In genomic region chr4:163196904-163197505, GRCh38 we compare ENCODE assay signal across 29 cellular contexts.
"Had no signal": no experiment of that assay in that cellular context is flagged by ENCODE, and none has a peak within 500 bp of the region (broad histone marks: within the 10 kb centered on the region; RNA-seq: fewer than 3 reads in every experiment).

No MANE protein-coding gene starts in this region.

- H3K27ac ChIP-seq: neutrophil, parathyroid adenoma, psoas muscle, right lobe of liver, skin epidermis, spleen, upper lobe of left lung, vagina had no signal

- H3K27me3 ChIP-seq: neutrophil, right lobe of liver, spleen, tibial nerve, upper lobe of left lung, vagina had no signal

- H3K4me3 ChIP-seq: psoas muscle, right lobe of liver, skin epidermis, smooth muscle cell, spleen, tibial nerve, upper lobe of left lung, vagina had no signal

- H3K27me3 Mint-ChIP-seq: naive B cell; natural killer cell treated with Interleukin-12 subunit alpha and Interleukin-12 subunit beta and Interleukin-15 and Interleukin-18, amount 100 ng/mL, for 72 hours; progenitor cell of endocrine pancreas; stimulated activated naive CD8-positive, alpha-beta T cell treated with anti-CD3 and anti-CD28 coated beads, Interleukin-15, amount 100 ng/mL, for 72 hours had no signal

- H2AFZ ChIP-seq: parathyroid adenoma had no signal

- H3K36me3 ChIP-seq: neutrophil, right lobe of liver, spleen, tibial nerve, upper lobe of left lung, vagina had no signal

- H3K4me1 Mint-ChIP-seq: naive B cell; naive thymus-derived CD8-positive, alpha-beta T cell; nephron progenitor cell; neural crest cell; stimulated activated memory B cell treated with anti-CD40 and anti-IgM and Interleukin-4, amounts not matched to agents 10 μg/mL and 1 μg/mL and 100 μg/mL, for 72 hours; stimulated activated naive CD8-positive, alpha-beta T cell treated with anti-CD3 and anti-CD28 coated beads, Interleukin-15, amount 100 ng/mL, for 72 hours had no signal

- H3K4me2 ChIP-seq: smooth muscle cell had no signal

- H3K9ac ChIP-seq: parathyroid adenoma had no signal

- H3K4me1 ChIP-seq: parathyroid adenoma, psoas muscle, right lobe of liver, spleen, upper lobe of left lung, vagina had no signal

- H3K27ac Mint-ChIP-seq: naive B cell; naive thymus-derived CD8-positive, alpha-beta T cell; natural killer cell treated with Interleukin-12 subunit alpha and Interleukin-12 subunit beta and Interleukin-15 and Interleukin-18, amount 100 ng/mL, for 72 hours; nephron progenitor cell; progenitor cell of endocrine pancreas; stimulated activated memory B cell treated with anti-CD40 and anti-IgM and Interleukin-4, amounts not matched to agents 10 μg/mL and 1 μg/mL and 100 μg/mL, for 72 hours; stimulated activated naive CD8-positive, alpha-beta T cell treated with anti-CD3 and anti-CD28 coated beads, Interleukin-15, amount 100 ng/mL, for 72 hours had no signal

- H3K4me3 Mint-ChIP-seq: naive B cell; natural killer cell treated with Interleukin-12 subunit alpha and Interleukin-12 subunit beta and Interleukin-15 and Interleukin-18, amount 100 ng/mL, for 72 hours; nephron progenitor cell; neural crest cell; stimulated activated memory B cell treated with anti-CD40 and anti-IgM and Interleukin-4, amounts not matched to agents 10 μg/mL and 1 μg/mL and 100 μg/mL, for 72 hours; stimulated activated naive CD8-positive, alpha-beta T cell treated with anti-CD3 and anti-CD28 coated beads, Interleukin-15, amount 100 ng/mL, for 72 hours had no signal

- H3K36me3 Mint-ChIP-seq: stimulated activated memory B cell treated with anti-CD40 and anti-IgM and Interleukin-4, amounts not matched to agents 10 μg/mL and 1 μg/mL and 100 μg/mL, for 72 hours had no signal

- ATAC-seq: naive thymus-derived CD8-positive, alpha-beta T cell; natural killer cell treated with Interleukin-12 subunit alpha and Interleukin-12 subunit beta and Interleukin-15 and Interleukin-18, amount 100 ng/mL, for 72 hours; psoas muscle; right cardiac atrium; right lobe of liver; stimulated activated memory B cell treated with anti-CD40 and anti-IgM and Interleukin-4, amounts not matched to agents 10 μg/mL and 1 μg/mL and 100 μg/mL, for 72 hours; stimulated activated naive CD8-positive, alpha-beta T cell treated with anti-CD3 and anti-CD28 coated beads, Interleukin-15, amount 100 ng/mL, for 72 hours; stimulated activated naive CD8-positive, alpha-beta T cell treated with anti-CD3 and anti-CD28 coated beads, Interleukin-15, Interleukin-2, amounts not matched to agents 100 U/mL and 50 U/mL, for 24 hours had no signal

- H3K79me2 ChIP-seq: parathyroid adenoma had no signal

- DNase-seq: naive B cell; naive thymus-derived CD8-positive, alpha-beta T cell; nephron progenitor cell; nucleus accumbens; posterior cingulate gyrus; psoas muscle; right cardiac atrium; right lobe of liver; spleen; stimulated activated CD4-positive, alpha-beta T cell treated with anti-CD3 and anti-CD28 coated beads, Interleukin-12 subunit alpha, Interleukin-12 subunit beta, amount 100 ng/mL, for 4 hours; stimulated activated CD4-positive, alpha-beta T cell treated with anti-CD3 and anti-CD28 coated beads, Interleukin-1b, Interleukin-23, amount 100 ng/mL, for 48 hours; stimulated activated CD4-positive, alpha-beta T cell treated with anti-CD3 and anti-CD28 coated beads, Interleukin-4, amount 100 ng/mL, for 1 hour; stimulated activated CD4-positive, alpha-beta T cell treated with anti-CD3 and anti-CD28 coated beads, Interleukin-4, amount 100 ng/mL, for 4 hours; stimulated activated CD8-positive, alpha-beta memory T cell treated with anti-CD3 and anti-CD28 coated beads, Interleukin-4, amount 100 ng/mL, for 48 hours; stimulated activated naive CD4-positive, alpha-beta T cell; stimulated activated naive CD8-positive, alpha-beta T cell treated with anti-CD3 and anti-CD28 coated beads, Interleukin-15, amount 100 ng/mL, for 72 hours; stimulated activated naive CD8-positive, alpha-beta T cell treated with anti-CD3 and anti-CD28 coated beads, Interleukin-15, Interleukin-2, amounts not matched to agents 100 U/mL and 50 U/mL, for 24 hours; trophoblast cell; upper lobe of left lung had no signal
